In the genomic region with DNA sequence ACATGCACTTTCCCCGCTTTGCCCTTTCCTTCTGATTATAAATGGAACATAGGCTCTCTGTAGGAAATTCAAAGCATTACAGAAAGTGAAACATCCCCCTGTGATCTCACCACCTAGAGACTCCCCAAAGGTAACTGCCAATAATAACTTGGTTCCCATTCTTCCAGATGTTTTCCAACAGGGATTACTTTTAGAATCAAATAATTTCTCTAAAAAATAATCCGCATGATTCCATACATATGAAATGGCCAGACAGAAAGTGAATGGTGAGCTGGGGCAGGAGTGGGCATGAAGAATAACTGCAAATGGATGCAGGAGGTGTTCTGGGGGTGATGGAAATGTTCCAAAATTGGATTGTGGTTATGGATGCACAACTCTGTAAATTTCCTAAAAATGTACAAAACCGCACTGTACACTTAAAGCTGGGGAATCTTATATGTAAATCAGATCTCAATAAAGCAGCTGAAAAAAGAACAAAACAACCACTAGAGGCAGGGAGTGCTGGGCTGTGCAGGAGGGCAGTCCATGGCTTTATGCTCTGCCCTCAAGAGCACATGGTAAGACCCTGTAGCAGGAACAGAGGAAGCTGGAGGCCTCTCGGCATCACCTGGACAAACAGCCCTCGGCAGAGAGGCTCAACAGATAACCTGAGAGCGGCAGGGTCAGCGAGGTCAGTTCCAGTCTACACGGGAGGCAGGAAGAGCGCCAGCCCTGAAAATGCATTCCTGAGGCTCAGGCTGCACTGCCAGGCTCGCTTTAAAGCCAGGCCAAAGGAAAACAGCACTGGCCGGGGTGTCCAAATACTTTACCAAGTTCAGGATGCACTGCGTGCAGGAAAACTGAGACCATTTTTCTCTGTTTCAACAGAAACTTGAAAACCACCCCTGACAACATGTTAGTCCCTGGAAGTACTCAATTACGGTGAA, we compare ENCODE assay signal across 8 cellular contexts.
DNase-seq lines count a peak whose midpoint lies in the region; ATAC-seq and TF ChIP-seq lines count a peak whose summit lies in the region.

No MANE protein-coding gene starts in this region.

- no peak for ATAC-seq in HG02970 (IDR thresholded peaks at IDR 0.05; ENCODE audit: low FRiP score, unreplicated experiment)
- no peak for ATAC-seq in HG02981 (IDR thresholded peaks at IDR 0.05; ENCODE audit: unreplicated experiment)

- peak; percentile 31 for DNase-seq in NCI-H82 (lab: John Stamatoyannopoulos, UW)
- DNase-seq in NCI-H82 treated with DMSO at 0.1 percent for 48 hours (lab: John Stamatoyannopoulos, UW; ENCODE audit: unreplicated experiment), result no peak
- peak; percentile 65 for DNase-seq in glomerular visceral epithelial cell (ENCODE audit: extremely low spot score)
- DNase-seq in SHP77 treated with DMSO at 0.1 percent for 48 hours (lab: John Stamatoyannopoulos, UW), result no peak

- peak; percentile 68 for TF ChIP-seq CTCF in VCaP (conservative IDR thresholded peaks at IDR 0.05)

- H3K4me3 ChIP-seq in skin epidermis, result no peak overlapping the region

- H3K27ac ChIP-seq in VCaP (peak overlapping the region; percentile 69), skin epidermis (peak overlapping the region in 15 of 21 experiments; percentile 11 to 78 (median 36))

Comparison
In these comparisons a context has a peak if more than half of its experiments do, and no peak if none do; other contexts are left out.
1. DNase-seq: peak in NCI-H82 (single experiment) and glomerular visceral epithelial cell (single experiment); none in NCI-H82 treated with DMSO at 0.1 percent for 48 hours (single experiment) and SHP77 treated with DMSO at 0.1 percent for 48 hours (single experiment).